Comparison of ENCODE assay signal across 22 cellular contexts in the genomic region with DNA sequence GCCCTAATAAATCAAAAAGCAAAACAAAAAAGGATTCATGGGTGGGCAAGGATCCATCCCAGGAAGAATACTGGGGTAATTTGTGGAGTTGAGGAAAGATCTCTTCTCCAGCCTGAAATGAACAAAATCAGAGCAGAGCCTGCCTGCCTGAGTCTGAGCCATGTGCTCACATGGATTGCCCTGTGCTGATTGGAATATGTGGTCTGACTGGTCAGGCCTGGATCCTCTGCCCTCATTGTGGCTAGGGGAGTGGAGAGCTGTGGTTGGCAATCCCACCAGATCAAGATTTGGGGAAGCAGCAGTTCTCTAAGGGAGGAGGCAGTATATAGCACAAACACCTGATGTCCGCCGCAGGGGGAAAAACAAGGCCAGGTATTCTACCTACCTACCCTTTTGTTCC.
"Had no signal": no experiment of that assay in that cellular context is flagged by ENCODE, and none has a peak within 500 bp of the region (broad histone marks: within the 10 kb centered on the region; RNA-seq: fewer than 3 reads in every experiment).

No MANE protein-coding gene starts in this region.

- H3K4me3 Mint-ChIP-seq: effector memory CD8-positive, alpha-beta T cell; endodermal cell; mesothelial cell of epicardium had no signal

- H3K27me3 Mint-ChIP-seq: effector memory CD8-positive, alpha-beta T cell had no signal

- ATAC-seq: effector memory CD8-positive, alpha-beta T cell; esophagus mucosa; gastrocnemius medialis; heart right ventricle; left cardiac atrium; left lung; left ventricle myocardium superior; lower lobe of right lung; mucosa of descending colon had no signal

- H3K36me3 ChIP-seq: gastrocnemius medialis had no signal

- DNase-seq: effector CD8-positive, alpha-beta T cell; effector memory CD8-positive, alpha-beta T cell; endodermal cell; erythroblast; esophagus squamous epithelium; foreskin fibroblast; foreskin melanocyte; gastrocnemius medialis; glutamatergic neuron; head of caudate nucleus; heart right ventricle; hippocampal formation; left cardiac atrium; left lung; left ventricle myocardium superior; lower lobe of right lung; mesenchymal stem cell; mucosa of descending colon had no signal

- H3K9me3 Mint-ChIP-seq: effector memory CD8-positive, alpha-beta T cell; endodermal cell had no signal

- H3K9me3 ChIP-seq: esophagus squamous epithelium, gastrocnemius medialis, heart right ventricle, left lung, lower lobe of right lung, mucosa of descending colon had no signal

- H3K4me1 Mint-ChIP-seq: mesothelial cell of epicardium had no signal

- H3K4me3 ChIP-seq: coronary artery, esophagus squamous epithelium, gastrocnemius medialis, heart right ventricle, left lung, lower lobe of right lung, mucosa of descending colon had no signal

- H3K27ac ChIP-seq: coronary artery, epithelial cell of prostate, esophagus squamous epithelium, gastrocnemius medialis, heart right ventricle, left lung, lower lobe of right lung had no signal

- H3K27ac Mint-ChIP-seq: effector memory CD8-positive, alpha-beta T cell; endodermal cell; mesothelial cell of epicardium had no signal

- H3K27me3 ChIP-seq: esophagus squamous epithelium, gastrocnemius medialis, heart right ventricle, left lung had no signal
